ENCODE assay signal across 1 cellular context in the genomic region with DNA sequence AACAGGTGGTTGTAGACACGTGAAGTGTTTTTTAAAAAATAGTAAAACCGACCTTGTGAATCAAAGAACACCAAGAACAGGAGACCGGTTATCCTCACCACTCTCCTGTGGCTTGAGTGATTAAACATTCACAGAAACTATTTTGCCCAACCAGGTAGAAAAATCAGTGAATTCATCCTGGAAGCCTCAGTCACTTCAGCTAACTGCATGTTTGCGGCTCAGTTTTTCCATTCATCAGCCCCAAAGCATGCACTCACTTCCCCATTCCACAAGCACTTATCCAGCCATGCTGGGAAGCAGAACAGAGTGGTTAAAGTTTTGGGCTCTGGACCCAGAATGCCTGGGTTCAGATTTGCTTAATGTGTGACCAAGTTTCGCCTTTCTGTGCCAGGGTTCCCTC.
TF ChIP-seq lines count a peak whose summit lies in the region.

No MANE protein-coding gene starts in this region.

TF ChIP-seq in IMR-90, 13 proteins besides CTCF, POLR2A, EP300 and RAD21:
- TF ChIP-seq MAZ (IDR thresholded peaks at IDR 0.05; ENCODE audit: borderline replicate concordance, low read depth, low read length) (no peak), SMC3 (IDR thresholded peaks at IDR 0.05; ENCODE audit: low read depth, low read length) (no peak), MAFK (IDR thresholded peaks at IDR 0.05; ENCODE audit: low read depth, low read length) (no peak), NFE2L2 (IDR thresholded peaks at IDR 0.05; ENCODE audit: low read depth, low read length) (no peak), FOS (IDR thresholded peaks at IDR 0.05; ENCODE audit: low read depth, low read length) (no peak), CEBPB (IDR thresholded peaks at IDR 0.05; ENCODE audit: low read depth, low read length) (no peak), CHD1 (IDR thresholded peaks at IDR 0.05; ENCODE audit: low read depth, low read length) (no peak)
- TF ChIP-seq, protein P1, sequence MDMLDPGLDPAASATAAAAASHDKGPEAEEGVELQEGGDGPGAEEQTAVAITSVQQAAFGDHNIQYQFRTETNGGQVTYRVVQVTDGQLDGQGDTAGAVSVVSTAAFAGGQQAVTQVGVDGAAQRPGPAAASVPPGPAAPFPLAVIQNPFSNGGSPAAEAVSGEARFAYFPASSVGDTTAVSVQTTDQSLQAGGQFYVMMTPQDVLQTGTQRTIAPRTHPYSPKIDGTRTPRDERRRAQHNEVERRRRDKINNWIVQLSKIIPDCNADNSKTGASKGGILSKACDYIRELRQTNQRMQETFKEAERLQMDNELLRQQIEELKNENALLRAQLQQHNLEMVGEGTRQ (IDR thresholded peaks at IDR 0.05; ENCODE audit: low read depth, low read length) = no peak
